ENCODE assay signal across 1 cellular context in the genomic region with DNA sequence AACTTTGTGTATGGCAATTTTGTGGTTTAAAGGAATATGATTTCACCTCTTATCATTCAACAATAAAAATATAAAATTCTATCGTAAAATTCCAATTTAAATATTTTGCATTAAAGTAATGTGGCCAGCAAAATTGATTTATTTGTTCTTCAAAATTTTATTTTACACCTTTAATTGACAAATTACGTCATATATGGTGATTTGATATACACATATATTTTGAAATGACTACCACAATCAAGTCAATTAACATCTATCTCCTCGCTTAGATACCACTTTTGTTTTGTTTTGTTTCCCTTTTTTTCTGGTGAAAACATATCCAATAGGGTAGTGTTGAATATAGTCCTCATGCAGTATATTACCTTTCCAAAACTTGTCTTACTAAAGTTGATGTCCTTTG.
TF ChIP-seq lines count a peak whose summit lies in the region.

No MANE protein-coding gene starts in this region.

TF ChIP-seq in HEK293, 187 proteins besides CTCF, POLR2A, EP300 and RAD21 (continued from another document):
- peak; percentile 28; the same call in 1 of the 2 replicates for TF ChIP-seq ATF2 (tag by site-specific recombination; IDR thresholded peaks at IDR 0.05; ENCODE audit: low read depth)
